Comparison of ENCODE assay signal across 14 cellular contexts in genomic region chr16:3781421-3781820, GRCh38.
DNase-seq lines count a peak whose midpoint lies in the region; ATAC-seq and TF ChIP-seq lines count a peak whose summit lies in the region.
"Had no signal": no experiment of that assay in that cellular context is flagged by ENCODE, and none has a peak within 500 bp of the region (broad histone marks: within the 10 kb centered on the region; RNA-seq: fewer than 3 reads in every experiment).

No MANE protein-coding gene starts in this region.

- H3K4me3 Mint-ChIP-seq in nephron progenitor cell = no peak overlapping the region
- no peak overlapping the region for H3K4me3 Mint-ChIP-seq in stimulated activated naive B cell treated with anti-CD40 and anti-IgM and Interleukin-4, amounts not matched to agents 10 μg/mL and 1 μg/mL and 100 μg/mL, for 72 hours
- H3K4me3 Mint-ChIP-seq: CD4-positive, alpha-beta T cell; H9 had no signal

- in situ Hi-C loops in mammary epithelial cell (cut with MboI; ENCODE audit: low sequenced_read_pairs in 2 of 2) = no loop called here

- peak overlapping the region; percentile 27 for H3K27ac Mint-ChIP-seq in nephron progenitor cell
- peak overlapping the region; percentile 20 for H3K27ac Mint-ChIP-seq in stimulated activated naive B cell treated with anti-CD40 and anti-IgM and Interleukin-4, amounts not matched to agents 10 μg/mL and 1 μg/mL and 100 μg/mL, for 72 hours
- H3K27ac Mint-ChIP-seq: CD4-positive, alpha-beta T cell had no signal

- no peaks in the 10 kb centered on the region for H3K9me3 Mint-ChIP-seq in nephron progenitor cell
- no peaks in the 10 kb centered on the region for H3K9me3 Mint-ChIP-seq in stimulated activated naive B cell treated with anti-CD40 and anti-IgM and Interleukin-4, amounts not matched to agents 10 μg/mL and 1 μg/mL and 100 μg/mL, for 72 hours
- H3K9me3 Mint-ChIP-seq: CD4-positive, alpha-beta T cell; H9 had no signal

- intact Hi-C loops in mammary epithelial cell (cut with micrococcal nuclease) = loop anchor here (5.0 kb wide), 1 partner anchor 96 kb away; no protein-coding TSS in a partner anchor
- intact Hi-C loops in breast epithelium (cut with DNase I; ENCODE audit: low total_unique reads) = loop anchor here (10.0 kb wide), 1 partner anchor 563 kb away; no protein-coding TSS in a partner anchor

- dilution Hi-C loops in mammary epithelial cell (cut with HindIII; ENCODE audit: low sequenced_read_pairs) = no loop called here

- no peaks in the 10 kb centered on the region for H4K20me1 ChIP-seq in mammary epithelial cell (ENCODE audit: insufficient read depth, low read length)

- CTCF ChIA-PET in mammary epithelial cell (lab: Charles Lee; ENCODE audit: low non-redundant PET) (no interaction called here), RWPE1 (lab: Yijun Ruan, JAX) (interaction anchor here (0.7 kb wide), 1 partner anchor 95 kb away, joined by 3 read pairs; no protein-coding TSS in a partner anchor), HEK293T (lab: Yijun Ruan, JAX) (no interaction called here)

- no peaks in the 10 kb centered on the region for H3K4me1 Mint-ChIP-seq in nephron progenitor cell
- peaks cover 12 to 16% of the 10 kb centered on the region in 2 donors for H3K4me1 Mint-ChIP-seq in stimulated activated naive B cell treated with anti-CD40 and anti-IgM and Interleukin-4, amounts not matched to agents 10 μg/mL and 1 μg/mL and 100 μg/mL, for 72 hours
- H3K4me1 Mint-ChIP-seq: H9 had no signal

- H2AFZ ChIP-seq in mammary epithelial cell (ENCODE audit: low read depth, low read length) = no peak overlapping the region

- H3K4me2 ChIP-seq in mammary epithelial cell (ENCODE audit: insufficient read depth, low read depth, low read length) = no peak overlapping the region

- no peak overlapping the region for H3K27ac ChIP-seq in mammary epithelial cell (ENCODE audit: insufficient read depth, low read depth, low read length)
- H3K27ac ChIP-seq in breast epithelium = no peak overlapping the region
- no peak overlapping the region for H3K27ac ChIP-seq in RWPE1

- BruUV-seq in mammary epithelial cell (replicated peaks; lab: Mats Ljungman, UMichigan) = no TSS peak

- ATAC-seq in stimulated activated naive B cell treated with anti-CD40 and anti-IgM and Interleukin-4, amounts not matched to agents 10 μg/mL and 1 μg/mL and 100 μg/mL, for 72 hours (replicated peaks) = no peak
- ATAC-seq in GM18517 (IDR thresholded peaks at IDR 0.05; ENCODE audit: unreplicated experiment) = no peak

- POLR2A ChIA-PET in RWPE1 (lab: Yijun Ruan, JAX; ENCODE audit: low non-redundant PET) (no interaction called here), HEK293T (lab: Yijun Ruan, JAX) (no interaction called here)

- TF ChIP-seq POLR2A in breast epithelium (IDR thresholded peaks at IDR 0.05) = no peak

- H3K4me3 ChIP-seq in mammary epithelial cell (replicated peaks in 1 of 3; ENCODE audit: insufficient read depth in 1 of 3, low read depth in 2 of 3, low read length in 3 of 3) = no peak overlapping the region
- H3K4me3 ChIP-seq in breast epithelium = no peak overlapping the region

- no peak overlapping the region for H3K9ac ChIP-seq in mammary epithelial cell (ENCODE audit: insufficient read depth, low read length)

- H3K4me1 ChIP-seq in mammary epithelial cell (ENCODE audit: insufficient read depth, low read length) (no peaks in the 10 kb centered on the region), breast epithelium (no peaks in the 10 kb centered on the region)

- H3K36me3 ChIP-seq in mammary epithelial cell (ENCODE audit: insufficient read depth, low read length) (peaks cover 20% of the 10 kb centered on the region), breast epithelium (no peaks in the 10 kb centered on the region)

- H3K9me3 ChIP-seq in mammary epithelial cell (replicated peaks; ENCODE audit: insufficient read depth, low read length) = no peaks in the 10 kb centered on the region
- H3K9me3 ChIP-seq in breast epithelium = no peaks in the 10 kb centered on the region
- H3K9me3 ChIP-seq: BE2C had no signal

- WGBS in mammary epithelial cell (ENCODE audit: low coverage, missing lambda C conversion rate) = 74% methylated on average over 4 of the region's 4 CpGs

- H3K27me3 ChIP-seq in mammary epithelial cell (ENCODE audit: insufficient read depth, low read length) (no peaks in the 10 kb centered on the region), breast epithelium (no peaks in the 10 kb centered on the region)
- H3K27me3 ChIP-seq: BE2C had no signal

- peaks cover 2% of the 10 kb centered on the region for H3K27me3 Mint-ChIP-seq in nephron progenitor cell (ENCODE audit: low read depth, poor library complexity)
- H3K27me3 Mint-ChIP-seq in stimulated activated naive B cell treated with anti-CD40 and anti-IgM and Interleukin-4, amounts not matched to agents 10 μg/mL and 1 μg/mL and 100 μg/mL, for 72 hours = no peaks in the 10 kb centered on the region
- H3K27me3 Mint-ChIP-seq: CD4-positive, alpha-beta T cell had no signal

- H3K79me2 ChIP-seq in mammary epithelial cell (ENCODE audit: insufficient read depth, low read length) = peaks cover 23% of the 10 kb centered on the region

- peaks cover 58% of the 10 kb centered on the region for H3K36me3 Mint-ChIP-seq in nephron progenitor cell (ENCODE audit: low read depth)
- peaks cover 31 to 36% of the 10 kb centered on the region in 2 donors for H3K36me3 Mint-ChIP-seq in stimulated activated naive B cell treated with anti-CD40 and anti-IgM and Interleukin-4, amounts not matched to agents 10 μg/mL and 1 μg/mL and 100 μg/mL, for 72 hours

- TF ChIP-seq CTCF in mammary epithelial cell (conservative IDR thresholded peaks at IDR 0.05 in 1 of 2, IDR thresholded peaks at IDR 0.05 in 1 of 2; ENCODE audit: extremely low read depth in 1 of 2, insufficient read depth in 1 of 2, low read depth in 1 of 2, low read length in 2 of 2) (no peak), breast epithelium (IDR thresholded peaks at IDR 0.05) (no peak), RWPE1 (conservative IDR thresholded peaks at IDR 0.05; ENCODE audit: low read depth) (no peak), nephron progenitor cell (IDR thresholded peaks at IDR 0.05) (no peak)

- peak; percentile 24 for DNase-seq in mammary epithelial cell
- no peak for DNase-seq in breast epithelium (ENCODE audit: low spot score in 2 of 2)
- peak; percentile 12 for DNase-seq in RWPE1 (ENCODE audit: low spot score)
- DNase-seq in nephron progenitor cell = no peak
- no peak for DNase-seq in stimulated activated naive B cell treated with anti-CD40 and anti-IgM and Interleukin-4, amounts not matched to agents 10 μg/mL and 1 μg/mL and 100 μg/mL, for 72 hours
- DNase-seq in HEK293T (ENCODE audit: extremely low spot score) = no peak
- DNase-seq: BE2C; C1 segment of cervical spinal cord; CD4-positive, alpha-beta T cell; DMS153; DMS79; GDM1; H9 had no signal

TF ChIP-seq in HEK293T, 16 proteins besides CTCF, POLR2A, EP300 and RAD21:
- no peak for TF ChIP-seq PKNOX1 (IDR thresholded peaks at IDR 0.05)
- no peak for TF ChIP-seq ARNT (IDR thresholded peaks at IDR 0.05)
- no peak for TF ChIP-seq HDGF (IDR thresholded peaks at IDR 0.05; ENCODE audit: borderline replicate concordance)
- TF ChIP-seq FOXA1 (IDR thresholded peaks at IDR 0.05) = no peak
- TF ChIP-seq L3MBTL2 (conservative IDR thresholded peaks at IDR 0.05) = no peak
- TF ChIP-seq ZNF384 (IDR thresholded peaks at IDR 0.05) = no peak
- TF ChIP-seq ELF4 (IDR thresholded peaks at IDR 0.05) = no peak
- TF ChIP-seq LEF1 (IDR thresholded peaks at IDR 0.05; ENCODE audit: borderline replicate concordance) = no peak
- TF ChIP-seq TARDBP (IDR thresholded peaks at IDR 0.05) = no peak
- no peak for TF ChIP-seq NFRKB (IDR thresholded peaks at IDR 0.05)
- TF ChIP-seq SP1 (IDR thresholded peaks at IDR 0.05) = no peak

Comparison
In these comparisons a context has a peak if more than half of its experiments do, and no peak if none do; other contexts are left out.
1. DNase-seq: peak in mammary epithelial cell (single experiment) and RWPE1 (single experiment); none in breast epithelium (0 of 2), nephron progenitor cell (single experiment), stimulated activated naive B cell treated with anti-CD40 and anti-IgM and Interleukin-4, amounts not matched to agents 10 μg/mL and 1 μg/mL and 100 μg/mL, for 72 hours (single experiment) and HEK293T (single experiment).